Comparison of ENCODE assay signal across 24 cellular contexts in genomic region chr22:35104491-35104890, GRCh38. TPM values are rescaled to one million over a fixed set of nuclear protein-coding genes. Genes with fewer than 3 reads are reported as not detected.
"Had no signal": no experiment of that assay in that cellular context is flagged by ENCODE, and none has a peak within 500 bp of the region (broad histone marks: within the 10 kb centered on the region; RNA-seq: fewer than 3 reads in every experiment).

No MANE protein-coding gene starts in this region.

- H3K4me1 Mint-ChIP-seq: activated naive CD8-positive, alpha-beta T cell treated with anti-CD3 and anti-CD28 coated beads, Interleukin-2, amount 10 ng/mL, durations not matched to agents 7 days and 5 days had no signal

- FAIRE-seq: RCC 7860 had no signal

- H3K9me3 ChIP-seq: adrenal gland, SJSA1 had no signal

- H3K36me3 Mint-ChIP-seq: activated naive CD8-positive, alpha-beta T cell treated with anti-CD3 and anti-CD28 coated beads, Interleukin-2, amount 10 ng/mL, durations not matched to agents 7 days and 5 days had no signal

- H3K27ac Mint-ChIP-seq: activated CD8-positive, alpha-beta T cell treated with anti-CD3 and anti-CD28 coated beads, Interleukin-2, amount 10 ng/mL, durations not matched to agents 7 days and 5 days; activated naive CD8-positive, alpha-beta T cell treated with anti-CD3 and anti-CD28 coated beads, Interleukin-2, amount 10 ng/mL, durations not matched to agents 7 days and 5 days; T-helper 1 cell treated with Interleukin-12 subunit alpha and Interleukin-12 subunit beta and Interleukin-4 antibody, amounts not matched to agents 30 μg/mL and 1 μg/mL, for 36 hours had no signal

- H3K36me3 ChIP-seq: adrenal gland, SJSA1 had no signal

- H3K4me1 ChIP-seq: adrenal gland, SJSA1 had no signal

- DNase-seq: activated CD4-positive, alpha-beta T cell treated with anti-CD3 and anti-CD28 coated beads for 4 hours; activated CD8-positive, alpha-beta memory T cell treated with anti-CD3 and anti-CD28 coated beads, Interleukin-2, amount 50 U/mL, for 48 hours; activated CD8-positive, alpha-beta T cell treated with anti-CD3 and anti-CD28 coated beads, Interleukin-2, amount 10 ng/mL, durations not matched to agents 7 days and 5 days; activated naive CD4-positive, alpha-beta T cell treated with anti-CD3 and anti-CD28 coated beads, Interleukin-2, amount 50 U/mL, for 16 hours; activated naive CD8-positive, alpha-beta T cell treated with anti-CD3 and anti-CD28 coated beads, Interleukin-2, amount 10 ng/mL, durations not matched to agents 7 days and 5 days; activated T-cell treated with anti-CD3 and anti-CD28 coated beads, Interleukin-2, amount 50 U/mL, for 1 hour; adrenal gland; anterior cingulate cortex; cerebellar nuclear complex; MV-4-11; NCI-H1105; NCI-H1436; NCI-H1694 treated with DMSO at 0.1 percent for 48 hours; NCI-H2081; NCI-H524; SHP77 had no signal

- H3K27ac ChIP-seq: adrenal gland, KMS-11, SJSA1 had no signal

- H3K27me3 ChIP-seq: SJSA1 had no signal

- H3K4me3 Mint-ChIP-seq: activated CD8-positive, alpha-beta T cell treated with anti-CD3 and anti-CD28 coated beads, Interleukin-2, amount 10 ng/mL, durations not matched to agents 7 days and 5 days; activated naive CD8-positive, alpha-beta T cell treated with anti-CD3 and anti-CD28 coated beads, Interleukin-2, amount 10 ng/mL, durations not matched to agents 7 days and 5 days; T-helper 1 cell treated with Interleukin-12 subunit alpha and Interleukin-12 subunit beta and Interleukin-4 antibody, amounts not matched to agents 30 μg/mL and 1 μg/mL, for 36 hours had no signal

- H3K9me3 Mint-ChIP-seq: T-helper 1 cell treated with Interleukin-12 subunit alpha and Interleukin-12 subunit beta and Interleukin-4 antibody, amounts not matched to agents 30 μg/mL and 1 μg/mL, for 36 hours had no signal

- H3K4me3 ChIP-seq: adrenal gland, SJSA1 had no signal

- ATAC-seq: activated CD4-positive, CD25-positive, alpha-beta regulatory T cell treated with anti-CD3 and anti-CD28 coated beads, Interleukin-2, amount 50 U/mL, for 24 hours; activated CD8-positive, alpha-beta T cell treated with anti-CD3 and anti-CD28 coated beads, Interleukin-2, amount 10 ng/mL, durations not matched to agents 7 days and 5 days; SK-N-SH treated with all-trans-retinoic acid at 6 μM for 48 hours had no signal

RNA-seq across cellular contexts. Expression of gene ISX, which starts 38.5 kb away (rescaled TPM):
- total RNA-seq: activated CD8-positive, alpha-beta T cell treated with anti-CD3 and anti-CD28 coated beads, Interleukin-2, amount 10 ng/mL, durations not matched to agents 7 days and 5 days; activated naive CD8-positive, alpha-beta T cell treated with anti-CD3 and anti-CD28 coated beads, Interleukin-2, amount 10 ng/mL, durations not matched to agents 7 days and 5 days; cardiac septum; MCF 10A; SJSA1 had no signal
